Comparison of ENCODE assay signal across 1 cellular context in the genomic region with DNA sequence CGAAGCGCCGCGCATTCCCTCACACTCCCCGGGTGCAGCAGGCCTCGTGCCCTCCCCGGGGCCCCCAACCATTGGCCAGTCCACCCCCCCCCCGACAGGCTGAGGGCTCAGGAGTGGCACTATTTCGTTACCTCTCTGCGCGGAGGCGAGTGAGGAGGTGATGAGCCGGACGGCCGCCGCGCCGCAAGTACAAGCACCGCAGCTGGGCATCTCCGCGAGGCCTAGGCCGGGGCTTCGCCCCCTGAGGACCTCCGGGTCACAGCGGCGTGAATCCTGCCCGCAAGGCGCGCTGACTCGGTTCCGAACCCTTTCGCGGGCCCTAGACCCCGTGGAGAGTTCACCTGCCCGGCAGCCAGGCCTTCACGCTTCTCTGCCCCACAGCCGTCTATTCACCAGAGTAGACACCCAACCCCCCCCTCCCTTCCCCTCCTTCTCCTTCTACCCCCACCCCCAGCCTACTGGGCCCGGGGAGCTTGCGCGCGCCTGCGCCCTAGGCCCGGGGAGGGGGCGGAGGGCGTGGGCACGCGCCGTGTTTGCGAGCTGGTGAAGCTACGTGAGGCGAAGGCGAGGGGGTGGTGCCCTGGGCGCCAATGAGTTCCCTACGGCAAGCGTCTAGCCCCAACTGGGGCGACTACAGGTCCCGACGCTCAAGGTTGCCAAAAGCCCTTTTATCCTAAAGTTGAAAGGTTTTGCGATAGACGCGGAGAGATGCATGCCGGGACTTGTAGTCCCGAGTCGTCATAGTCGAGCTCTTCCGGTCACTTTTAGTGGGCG.
TF ChIP-seq lines count a peak whose summit lies in the region.

A gene (minus strand): TSS at position 399 of the 774 bp plus-strand sequence. CDS start 189 bp downstream, at position 210.

TF ChIP-seq in HepG2, 621 proteins besides CTCF, POLR2A, EP300 and RAD21 (continued from another document and continues in another):
- TF ChIP-seq, protein P1, sequence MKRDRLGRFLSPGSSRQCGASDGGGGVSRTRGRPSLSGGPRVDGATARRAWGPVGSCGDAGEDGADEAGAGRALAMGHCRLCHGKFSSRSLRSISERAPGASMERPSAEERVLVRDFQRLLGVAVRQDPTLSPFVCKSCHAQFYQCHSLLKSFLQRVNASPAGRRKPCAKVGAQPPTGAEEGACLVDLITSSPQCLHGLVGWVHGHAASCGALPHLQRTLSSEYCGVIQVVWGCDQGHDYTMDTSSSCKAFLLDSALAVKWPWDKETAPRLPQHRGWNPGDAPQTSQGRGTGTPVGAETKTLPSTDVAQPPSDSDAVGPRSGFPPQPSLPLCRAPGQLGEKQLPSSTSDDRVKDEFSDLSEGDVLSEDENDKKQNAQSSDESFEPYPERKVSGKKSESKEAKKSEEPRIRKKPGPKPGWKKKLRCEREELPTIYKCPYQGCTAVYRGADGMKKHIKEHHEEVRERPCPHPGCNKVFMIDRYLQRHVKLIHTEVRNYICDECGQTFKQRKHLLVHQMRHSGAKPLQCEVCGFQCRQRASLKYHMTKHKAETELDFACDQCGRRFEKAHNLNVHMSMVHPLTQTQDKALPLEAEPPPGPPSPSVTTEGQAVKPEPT (CRISPR knock-in tag; IDR thresholded peaks at IDR 0.05; ENCODE audit: low read depth), result no peak
- TF ChIP-seq, protein P2, sequence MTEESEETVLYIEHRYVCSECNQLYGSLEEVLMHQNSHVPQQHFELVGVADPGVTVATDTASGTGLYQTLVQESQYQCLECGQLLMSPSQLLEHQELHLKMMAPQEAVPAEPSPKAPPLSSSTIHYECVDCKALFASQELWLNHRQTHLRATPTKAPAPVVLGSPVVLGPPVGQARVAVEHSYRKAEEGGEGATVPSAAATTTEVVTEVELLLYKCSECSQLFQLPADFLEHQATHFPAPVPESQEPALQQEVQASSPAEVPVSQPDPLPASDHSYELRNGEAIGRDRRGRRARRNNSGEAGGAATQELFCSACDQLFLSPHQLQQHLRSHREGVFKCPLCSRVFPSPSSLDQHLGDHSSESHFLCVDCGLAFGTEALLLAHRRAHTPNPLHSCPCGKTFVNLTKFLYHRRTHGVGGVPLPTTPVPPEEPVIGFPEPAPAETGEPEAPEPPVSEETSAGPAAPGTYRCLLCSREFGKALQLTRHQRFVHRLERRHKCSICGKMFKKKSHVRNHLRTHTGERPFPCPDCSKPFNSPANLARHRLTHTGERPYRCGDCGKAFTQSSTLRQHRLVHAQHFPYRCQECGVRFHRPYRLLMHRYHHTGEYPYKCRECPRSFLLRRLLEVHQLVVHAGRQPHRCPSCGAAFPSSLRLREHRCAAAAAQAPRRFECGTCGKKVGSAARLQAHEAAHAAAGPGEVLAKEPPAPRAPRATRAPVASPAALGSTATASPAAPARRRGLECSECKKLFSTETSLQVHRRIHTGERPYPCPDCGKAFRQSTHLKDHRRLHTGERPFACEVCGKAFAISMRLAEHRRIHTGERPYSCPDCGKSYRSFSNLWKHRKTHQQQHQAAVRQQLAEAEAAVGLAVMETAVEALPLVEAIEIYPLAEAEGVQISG (CRISPR knock-in tag; IDR thresholded peaks at IDR 0.05), result peak; percentile 74
- TF ChIP-seq MYC (CRISPR knock-in tag; IDR thresholded peaks at IDR 0.05; ENCODE audit: borderline replicate concordance) (peak; percentile 35), KDM2A (CRISPR knock-in tag; IDR thresholded peaks at IDR 0.05; ENCODE audit: borderline replicate concordance, low read depth) (no peak; the same call in 1 of the 2 replicates), ZNF543 (CRISPR knock-in tag; IDR thresholded peaks at IDR 0.05) (no peak), SP2 (CRISPR knock-in tag; IDR thresholded peaks at IDR 0.05) (peak; percentile 32; the same call in 1 of the 2 replicates), ARID2 (CRISPR knock-in tag; IDR thresholded peaks at IDR 0.05; ENCODE audit: borderline replicate concordance) (no peak), KLF15 (CRISPR knock-in tag; IDR thresholded peaks at IDR 0.05; ENCODE audit: borderline replicate concordance) (peak; percentile 62; the same call in 1 of the 2 replicates), ZC3H13 (CRISPR knock-in tag; IDR thresholded peaks at IDR 0.05) (no peak), KDM4B (CRISPR knock-in tag; IDR thresholded peaks at IDR 0.05) (no peak), ZNF674 (CRISPR knock-in tag; IDR thresholded peaks at IDR 0.05; ENCODE audit: low read depth) (peak; percentile 88; the same call in 1 of the 2 replicates), GATAD1 (CRISPR knock-in tag; IDR thresholded peaks at IDR 0.05) (peak; percentile 71), SMAD9 (CRISPR knock-in tag; IDR thresholded peaks at IDR 0.05) (no peak), ZNF33A (CRISPR knock-in tag; IDR thresholded peaks at IDR 0.05; ENCODE audit: borderline replicate concordance) (no peak), KAT8 (CRISPR knock-in tag; IDR thresholded peaks at IDR 0.05) (peak; percentile 83), U2AF1 (optimal IDR thresholded peaks at IDR 0.05; ENCODE audit: low read depth, low read length) (no peak), MLLT10 (CRISPR knock-in tag; IDR thresholded peaks at IDR 0.05) (no peak), U2AF2 (IDR thresholded peaks at IDR 0.05; ENCODE audit: low read depth, low read length) (no peak), RNF2 (conservative IDR thresholded peaks at IDR 0.05; ENCODE audit: low read depth) (no peak), CHD4 (IDR thresholded peaks at IDR 0.05; ENCODE audit: borderline replicate concordance, low read length) (no peak), ZNF292 (CRISPR knock-in tag; IDR thresholded peaks at IDR 0.05; ENCODE audit: borderline replicate concordance, low read depth) (peak; percentile 47; the same call in 1 of the 2 replicates), ZNF121 (CRISPR knock-in tag; IDR thresholded peaks at IDR 0.05) (no peak), ATAD3A (CRISPR knock-in tag; IDR thresholded peaks at IDR 0.05) (no peak), YY1 (IDR thresholded peaks at IDR 0.05; ENCODE audit: insufficient read depth, insufficient replicate concordance, low read depth, low read length) (peak; percentile 1), SMARCC2 (IDR thresholded peaks at IDR 0.05) (no peak), ZNF841 (CRISPR knock-in tag; IDR thresholded peaks at IDR 0.05; ENCODE audit: borderline replicate concordance) (no peak), ZNF777 (CRISPR knock-in tag; IDR thresholded peaks at IDR 0.05) (peak; percentile 81), CREB1 (IDR thresholded peaks at IDR 0.05) (peak; percentile 77), CREB1 (CRISPR knock-in tag; IDR thresholded peaks at IDR 0.05) (peak; percentile 90), ZNF3 (CRISPR knock-in tag; IDR thresholded peaks at IDR 0.05) (no peak; the same call in 1 of the 2 replicates), ZNF790 (CRISPR knock-in tag; IDR thresholded peaks at IDR 0.05; ENCODE audit: borderline replicate concordance) (peak; percentile 29; the same call in 1 of the 2 replicates), ZNF207 (IDR thresholded peaks at IDR 0.05; ENCODE audit: borderline replicate concordance) (no peak), DMAP1 (CRISPR knock-in tag; IDR thresholded peaks at IDR 0.05) (peak; percentile 65; the same call in 1 of the 2 replicates), MTF2 (CRISPR knock-in tag; IDR thresholded peaks at IDR 0.05; ENCODE audit: borderline replicate concordance) (no peak)
- TF ChIP-seq, protein P3, sequence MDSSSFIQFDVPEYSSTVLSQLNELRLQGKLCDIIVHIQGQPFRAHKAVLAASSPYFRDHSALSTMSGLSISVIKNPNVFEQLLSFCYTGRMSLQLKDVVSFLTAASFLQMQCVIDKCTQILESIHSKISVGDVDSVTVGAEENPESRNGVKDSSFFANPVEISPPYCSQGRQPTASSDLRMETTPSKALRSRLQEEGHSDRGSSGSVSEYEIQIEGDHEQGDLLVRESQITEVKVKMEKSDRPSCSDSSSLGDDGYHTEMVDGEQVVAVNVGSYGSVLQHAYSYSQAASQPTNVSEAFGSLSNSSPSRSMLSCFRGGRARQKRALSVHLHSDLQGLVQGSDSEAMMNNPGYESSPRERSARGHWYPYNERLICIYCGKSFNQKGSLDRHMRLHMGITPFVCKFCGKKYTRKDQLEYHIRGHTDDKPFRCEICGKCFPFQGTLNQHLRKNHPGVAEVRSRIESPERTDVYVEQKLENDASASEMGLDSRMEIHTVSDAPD (CRISPR knock-in tag; IDR thresholded peaks at IDR 0.05), result peak; percentile 47; the same call in 1 of the 2 replicates
- TF ChIP-seq, protein P4, sequence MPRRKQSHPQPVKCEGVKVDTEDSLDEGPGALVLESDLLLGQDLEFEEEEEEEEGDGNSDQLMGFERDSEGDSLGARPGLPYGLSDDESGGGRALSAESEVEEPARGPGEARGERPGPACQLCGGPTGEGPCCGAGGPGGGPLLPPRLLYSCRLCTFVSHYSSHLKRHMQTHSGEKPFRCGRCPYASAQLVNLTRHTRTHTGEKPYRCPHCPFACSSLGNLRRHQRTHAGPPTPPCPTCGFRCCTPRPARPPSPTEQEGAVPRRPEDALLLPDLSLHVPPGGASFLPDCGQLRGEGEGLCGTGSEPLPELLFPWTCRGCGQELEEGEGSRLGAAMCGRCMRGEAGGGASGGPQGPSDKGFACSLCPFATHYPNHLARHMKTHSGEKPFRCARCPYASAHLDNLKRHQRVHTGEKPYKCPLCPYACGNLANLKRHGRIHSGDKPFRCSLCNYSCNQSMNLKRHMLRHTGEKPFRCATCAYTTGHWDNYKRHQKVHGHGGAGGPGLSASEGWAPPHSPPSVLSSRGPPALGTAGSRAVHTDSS (CRISPR knock-in tag; conservative IDR thresholded peaks at IDR 0.05), result no peak
- TF ChIP-seq, protein P5, sequence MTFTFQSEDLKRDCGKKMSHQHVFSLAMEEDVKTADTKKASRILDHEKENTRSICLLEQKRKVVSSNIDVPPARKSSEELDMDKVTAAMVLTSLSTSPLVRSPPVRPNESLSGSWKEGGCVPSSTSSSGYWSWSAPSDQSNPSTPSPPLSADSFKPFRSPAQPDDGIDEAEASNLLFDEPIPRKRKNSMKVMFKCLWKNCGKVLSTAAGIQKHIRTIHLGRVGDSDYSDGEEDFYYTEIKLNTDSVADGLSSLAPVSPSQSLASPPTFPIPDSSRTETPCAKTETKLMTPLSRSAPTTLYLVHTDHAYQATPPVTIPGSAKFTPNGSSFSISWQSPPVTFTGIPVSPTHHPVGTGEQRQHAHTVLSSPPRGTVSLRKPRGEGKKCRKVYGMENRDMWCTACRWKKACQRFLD (CRISPR knock-in tag; IDR thresholded peaks at IDR 0.05; ENCODE audit: borderline replicate concordance), result no peak
- TF ChIP-seq, protein P6, sequence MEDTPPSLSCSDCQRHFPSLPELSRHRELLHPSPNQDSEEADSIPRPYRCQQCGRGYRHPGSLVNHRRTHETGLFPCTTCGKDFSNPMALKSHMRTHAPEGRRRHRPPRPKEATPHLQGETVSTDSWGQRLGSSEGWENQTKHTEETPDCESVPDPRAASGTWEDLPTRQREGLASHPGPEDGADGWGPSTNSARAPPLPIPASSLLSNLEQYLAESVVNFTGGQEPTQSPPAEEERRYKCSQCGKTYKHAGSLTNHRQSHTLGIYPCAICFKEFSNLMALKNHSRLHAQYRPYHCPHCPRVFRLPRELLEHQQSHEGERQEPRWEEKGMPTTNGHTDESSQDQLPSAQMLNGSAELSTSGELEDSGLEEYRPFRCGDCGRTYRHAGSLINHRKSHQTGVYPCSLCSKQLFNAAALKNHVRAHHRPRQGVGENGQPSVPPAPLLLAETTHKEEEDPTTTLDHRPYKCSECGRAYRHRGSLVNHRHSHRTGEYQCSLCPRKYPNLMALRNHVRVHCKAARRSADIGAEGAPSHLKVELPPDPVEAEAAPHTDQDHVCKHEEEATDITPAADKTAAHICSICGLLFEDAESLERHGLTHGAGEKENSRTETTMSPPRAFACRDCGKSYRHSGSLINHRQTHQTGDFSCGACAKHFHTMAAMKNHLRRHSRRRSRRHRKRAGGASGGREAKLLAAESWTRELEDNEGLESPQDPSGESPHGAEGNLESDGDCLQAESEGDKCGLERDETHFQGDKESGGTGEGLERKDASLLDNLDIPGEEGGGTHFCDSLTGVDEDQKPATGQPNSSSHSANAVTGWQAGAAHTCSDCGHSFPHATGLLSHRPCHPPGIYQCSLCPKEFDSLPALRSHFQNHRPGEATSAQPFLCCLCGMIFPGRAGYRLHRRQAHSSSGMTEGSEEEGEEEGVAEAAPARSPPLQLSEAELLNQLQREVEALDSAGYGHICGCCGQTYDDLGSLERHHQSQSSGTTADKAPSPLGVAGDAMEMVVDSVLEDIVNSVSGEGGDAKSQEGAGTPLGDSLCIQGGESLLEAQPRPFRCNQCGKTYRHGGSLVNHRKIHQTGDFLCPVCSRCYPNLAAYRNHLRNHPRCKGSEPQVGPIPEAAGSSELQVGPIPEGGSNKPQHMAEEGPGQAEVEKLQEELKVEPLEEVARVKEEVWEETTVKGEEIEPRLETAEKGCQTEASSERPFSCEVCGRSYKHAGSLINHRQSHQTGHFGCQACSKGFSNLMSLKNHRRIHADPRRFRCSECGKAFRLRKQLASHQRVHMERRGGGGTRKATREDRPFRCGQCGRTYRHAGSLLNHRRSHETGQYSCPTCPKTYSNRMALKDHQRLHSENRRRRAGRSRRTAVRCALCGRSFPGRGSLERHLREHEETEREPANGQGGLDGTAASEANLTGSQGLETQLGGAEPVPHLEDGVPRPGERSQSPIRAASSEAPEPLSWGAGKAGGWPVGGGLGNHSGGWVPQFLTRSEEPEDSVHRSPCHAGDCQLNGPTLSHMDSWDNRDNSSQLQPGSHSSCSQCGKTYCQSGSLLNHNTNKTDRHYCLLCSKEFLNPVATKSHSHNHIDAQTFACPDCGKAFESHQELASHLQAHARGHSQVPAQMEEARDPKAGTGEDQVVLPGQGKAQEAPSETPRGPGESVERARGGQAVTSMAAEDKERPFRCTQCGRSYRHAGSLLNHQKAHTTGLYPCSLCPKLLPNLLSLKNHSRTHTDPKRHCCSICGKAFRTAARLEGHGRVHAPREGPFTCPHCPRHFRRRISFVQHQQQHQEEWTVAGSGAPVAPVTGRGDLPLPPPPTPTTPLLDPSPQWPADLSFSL (CRISPR knock-in tag; IDR thresholded peaks at IDR 0.05), result no peak
- TF ChIP-seq, protein P7, sequence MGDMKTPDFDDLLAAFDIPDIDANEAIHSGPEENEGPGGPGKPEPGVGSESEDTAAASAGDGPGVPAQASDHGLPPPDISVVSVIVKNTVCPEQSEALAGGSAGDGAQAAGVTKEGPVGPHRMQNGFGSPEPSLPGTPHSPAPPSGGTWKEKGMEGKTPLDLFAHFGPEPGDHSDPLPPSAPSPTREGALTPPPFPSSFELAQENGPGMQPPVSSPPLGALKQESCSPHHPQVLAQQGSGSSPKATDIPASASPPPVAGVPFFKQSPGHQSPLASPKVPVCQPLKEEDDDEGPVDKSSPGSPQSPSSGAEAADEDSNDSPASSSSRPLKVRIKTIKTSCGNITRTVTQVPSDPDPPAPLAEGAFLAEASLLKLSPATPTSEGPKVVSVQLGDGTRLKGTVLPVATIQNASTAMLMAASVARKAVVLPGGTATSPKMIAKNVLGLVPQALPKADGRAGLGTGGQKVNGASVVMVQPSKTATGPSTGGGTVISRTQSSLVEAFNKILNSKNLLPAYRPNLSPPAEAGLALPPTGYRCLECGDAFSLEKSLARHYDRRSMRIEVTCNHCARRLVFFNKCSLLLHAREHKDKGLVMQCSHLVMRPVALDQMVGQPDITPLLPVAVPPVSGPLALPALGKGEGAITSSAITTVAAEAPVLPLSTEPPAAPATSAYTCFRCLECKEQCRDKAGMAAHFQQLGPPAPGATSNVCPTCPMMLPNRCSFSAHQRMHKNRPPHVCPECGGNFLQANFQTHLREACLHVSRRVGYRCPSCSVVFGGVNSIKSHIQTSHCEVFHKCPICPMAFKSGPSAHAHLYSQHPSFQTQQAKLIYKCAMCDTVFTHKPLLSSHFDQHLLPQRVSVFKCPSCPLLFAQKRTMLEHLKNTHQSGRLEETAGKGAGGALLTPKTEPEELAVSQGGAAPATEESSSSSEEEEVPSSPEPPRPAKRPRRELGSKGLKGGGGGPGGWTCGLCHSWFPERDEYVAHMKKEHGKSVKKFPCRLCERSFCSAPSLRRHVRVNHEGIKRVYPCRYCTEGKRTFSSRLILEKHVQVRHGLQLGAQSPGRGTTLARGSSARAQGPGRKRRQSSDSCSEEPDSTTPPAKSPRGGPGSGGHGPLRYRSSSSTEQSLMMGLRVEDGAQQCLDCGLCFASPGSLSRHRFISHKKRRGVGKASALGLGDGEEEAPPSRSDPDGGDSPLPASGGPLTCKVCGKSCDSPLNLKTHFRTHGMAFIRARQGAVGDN (CRISPR knock-in tag; IDR thresholded peaks at IDR 0.05), result peak; percentile 76
